1 cellular context compared by ENCODE assay signal in the genomic region with DNA sequence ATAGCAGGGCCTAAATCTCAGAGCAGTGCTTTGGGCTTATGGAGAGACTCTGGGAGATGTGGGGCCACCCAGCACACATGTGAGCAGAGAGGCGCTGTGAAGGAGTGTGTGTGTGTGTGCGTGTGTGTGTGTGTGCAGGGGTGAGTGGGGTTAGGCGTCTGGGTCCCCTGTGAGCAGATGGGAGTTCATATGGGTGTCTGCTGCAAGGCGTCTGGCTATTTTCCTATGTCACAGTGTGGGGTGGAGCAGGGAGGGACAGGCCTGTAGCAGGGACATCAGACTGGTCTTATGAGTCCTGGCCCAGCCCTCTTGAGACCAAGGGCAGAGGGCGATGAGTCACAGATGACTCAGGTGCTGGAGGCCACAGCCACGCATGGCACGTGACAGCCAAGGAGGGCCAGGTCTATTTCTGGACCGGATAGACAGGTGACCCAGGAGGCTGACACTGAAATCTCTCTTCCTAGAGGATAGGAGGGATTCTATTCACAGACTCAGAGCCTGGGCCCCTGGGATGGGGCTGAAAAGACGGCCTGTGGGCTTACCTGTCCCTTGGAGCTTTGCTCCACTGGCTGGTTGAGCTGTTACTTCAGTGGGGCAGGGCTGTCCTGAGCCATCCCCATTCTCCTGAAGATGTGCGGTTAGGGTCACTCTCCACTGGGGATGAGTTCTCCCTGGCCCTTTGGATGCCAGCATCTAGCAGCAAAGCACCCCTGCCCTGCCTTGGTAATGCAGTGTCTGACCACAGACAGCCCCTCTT.
TF ChIP-seq lines count a peak whose summit lies in the region.

No MANE protein-coding gene starts in this region.

TF ChIP-seq in K562, 482 proteins besides CTCF, POLR2A, EP300 and RAD21 (continued from another document and continues in another):
- peak; percentile 90; the same call in 1 of the 2 replicates for TF ChIP-seq GATAD2A (IDR thresholded peaks at IDR 0.05)
- no peak for TF ChIP-seq SRSF7 (optimal IDR thresholded peaks at IDR 0.05; ENCODE audit: low read depth, low read length)
- no peak for TF ChIP-seq CREB3 (tag; conservative IDR thresholded peaks at IDR 0.05; ENCODE audit: low read depth)
- TF ChIP-seq CBX5 (IDR thresholded peaks at IDR 0.05; ENCODE audit: borderline replicate concordance, low read depth) = no peak
- no peak for TF ChIP-seq ZNF184 (CRISPR knock-in tag; IDR thresholded peaks at IDR 0.05)
- TF ChIP-seq NR4A1 (CRISPR knock-in tag; IDR thresholded peaks at IDR 0.05) = no peak
- TF ChIP-seq NR4A1 (tag; IDR thresholded peaks at IDR 0.05) = no peak; the same call in 1 of the 2 replicates
- peak in 1 of 2 experiments; percentile 93; a peak in 2 of 4 replicates for TF ChIP-seq ZNF318 (IDR thresholded peaks at IDR 0.05; ENCODE audit: borderline replicate concordance in 1 of 2, low read depth in 1 of 2)
- TF ChIP-seq NCOA2 (IDR thresholded peaks at IDR 0.05; ENCODE audit: partially characterized antibody in 2 of 2) = no peak
- peak; percentile 16; the same call in 1 of the 2 replicates for TF ChIP-seq LCOR (CRISPR knock-in tag; IDR thresholded peaks at IDR 0.05)
- peak; percentile 79; the same call in 1 of the 2 replicates for TF ChIP-seq BACH1 (tag; IDR thresholded peaks at IDR 0.05)
- no peak for TF ChIP-seq ZBTB17 (CRISPR knock-in tag; IDR thresholded peaks at IDR 0.05)
- no peak for TF ChIP-seq ZFP91 (CRISPR knock-in tag; IDR thresholded peaks at IDR 0.05)
- TF ChIP-seq ETV6 (IDR thresholded peaks at IDR 0.05; ENCODE audit: borderline replicate concordance in 1 of 2, low read depth in 2 of 2, low read length in 1 of 2) = no peak
- no peak for TF ChIP-seq ETV6 (CRISPR knock-in tag; IDR thresholded peaks at IDR 0.05; ENCODE audit: borderline replicate concordance)
- TF ChIP-seq, protein P1, sequence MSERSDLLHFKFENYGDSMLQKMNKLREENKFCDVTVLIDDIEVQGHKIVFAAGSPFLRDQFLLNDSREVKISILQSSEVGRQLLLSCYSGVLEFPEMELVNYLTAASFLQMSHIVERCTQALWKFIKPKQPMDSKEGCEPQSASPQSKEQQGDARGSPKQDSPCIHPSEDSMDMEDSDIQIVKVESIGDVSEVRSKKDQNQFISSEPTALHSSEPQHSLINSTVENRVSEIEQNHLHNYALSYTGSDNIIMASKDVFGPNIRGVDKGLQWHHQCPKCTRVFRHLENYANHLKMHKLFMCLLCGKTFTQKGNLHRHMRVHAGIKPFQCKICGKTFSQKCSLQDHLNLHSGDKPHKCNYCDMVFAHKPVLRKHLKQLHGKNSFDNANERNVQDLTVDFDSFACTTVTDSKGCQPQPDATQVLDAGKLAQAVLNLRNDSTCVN (CRISPR knock-in tag; IDR thresholded peaks at IDR 0.05) = peak; percentile 75; the same call in 1 of the 2 replicates
- TF ChIP-seq, protein P2, sequence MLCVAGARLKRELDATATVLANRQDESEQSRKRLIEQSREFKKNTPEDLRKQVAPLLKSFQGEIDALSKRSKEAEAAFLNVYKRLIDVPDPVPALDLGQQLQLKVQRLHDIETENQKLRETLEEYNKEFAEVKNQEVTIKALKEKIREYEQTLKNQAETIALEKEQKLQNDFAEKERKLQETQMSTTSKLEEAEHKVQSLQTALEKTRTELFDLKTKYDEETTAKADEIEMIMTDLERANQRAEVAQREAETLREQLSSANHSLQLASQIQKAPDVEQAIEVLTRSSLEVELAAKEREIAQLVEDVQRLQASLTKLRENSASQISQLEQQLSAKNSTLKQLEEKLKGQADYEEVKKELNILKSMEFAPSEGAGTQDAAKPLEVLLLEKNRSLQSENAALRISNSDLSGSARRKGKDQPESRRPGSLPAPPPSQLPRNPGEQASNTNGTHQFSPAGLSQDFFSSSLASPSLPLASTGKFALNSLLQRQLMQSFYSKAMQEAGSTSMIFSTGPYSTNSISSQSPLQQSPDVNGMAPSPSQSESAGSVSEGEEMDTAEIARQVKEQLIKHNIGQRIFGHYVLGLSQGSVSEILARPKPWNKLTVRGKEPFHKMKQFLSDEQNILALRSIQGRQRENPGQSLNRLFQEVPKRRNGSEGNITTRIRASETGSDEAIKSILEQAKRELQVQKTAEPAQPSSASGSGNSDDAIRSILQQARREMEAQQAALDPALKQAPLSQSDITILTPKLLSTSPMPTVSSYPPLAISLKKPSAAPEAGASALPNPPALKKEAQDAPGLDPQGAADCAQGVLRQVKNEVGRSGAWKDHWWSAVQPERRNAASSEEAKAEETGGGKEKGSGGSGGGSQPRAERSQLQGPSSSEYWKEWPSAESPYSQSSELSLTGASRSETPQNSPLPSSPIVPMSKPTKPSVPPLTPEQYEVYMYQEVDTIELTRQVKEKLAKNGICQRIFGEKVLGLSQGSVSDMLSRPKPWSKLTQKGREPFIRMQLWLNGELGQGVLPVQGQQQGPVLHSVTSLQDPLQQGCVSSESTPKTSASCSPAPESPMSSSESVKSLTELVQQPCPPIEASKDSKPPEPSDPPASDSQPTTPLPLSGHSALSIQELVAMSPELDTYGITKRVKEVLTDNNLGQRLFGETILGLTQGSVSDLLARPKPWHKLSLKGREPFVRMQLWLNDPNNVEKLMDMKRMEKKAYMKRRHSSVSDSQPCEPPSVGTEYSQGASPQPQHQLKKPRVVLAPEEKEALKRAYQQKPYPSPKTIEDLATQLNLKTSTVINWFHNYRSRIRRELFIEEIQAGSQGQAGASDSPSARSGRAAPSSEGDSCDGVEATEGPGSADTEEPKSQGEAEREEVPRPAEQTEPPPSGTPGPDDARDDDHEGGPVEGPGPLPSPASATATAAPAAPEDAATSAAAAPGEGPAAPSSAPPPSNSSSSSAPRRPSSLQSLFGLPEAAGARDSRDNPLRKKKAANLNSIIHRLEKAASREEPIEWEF (CRISPR knock-in tag; IDR thresholded peaks at IDR 0.05) = no peak
- TF ChIP-seq ZNF780A (CRISPR knock-in tag; IDR thresholded peaks at IDR 0.05) = no peak
- TF ChIP-seq, protein P3, sequence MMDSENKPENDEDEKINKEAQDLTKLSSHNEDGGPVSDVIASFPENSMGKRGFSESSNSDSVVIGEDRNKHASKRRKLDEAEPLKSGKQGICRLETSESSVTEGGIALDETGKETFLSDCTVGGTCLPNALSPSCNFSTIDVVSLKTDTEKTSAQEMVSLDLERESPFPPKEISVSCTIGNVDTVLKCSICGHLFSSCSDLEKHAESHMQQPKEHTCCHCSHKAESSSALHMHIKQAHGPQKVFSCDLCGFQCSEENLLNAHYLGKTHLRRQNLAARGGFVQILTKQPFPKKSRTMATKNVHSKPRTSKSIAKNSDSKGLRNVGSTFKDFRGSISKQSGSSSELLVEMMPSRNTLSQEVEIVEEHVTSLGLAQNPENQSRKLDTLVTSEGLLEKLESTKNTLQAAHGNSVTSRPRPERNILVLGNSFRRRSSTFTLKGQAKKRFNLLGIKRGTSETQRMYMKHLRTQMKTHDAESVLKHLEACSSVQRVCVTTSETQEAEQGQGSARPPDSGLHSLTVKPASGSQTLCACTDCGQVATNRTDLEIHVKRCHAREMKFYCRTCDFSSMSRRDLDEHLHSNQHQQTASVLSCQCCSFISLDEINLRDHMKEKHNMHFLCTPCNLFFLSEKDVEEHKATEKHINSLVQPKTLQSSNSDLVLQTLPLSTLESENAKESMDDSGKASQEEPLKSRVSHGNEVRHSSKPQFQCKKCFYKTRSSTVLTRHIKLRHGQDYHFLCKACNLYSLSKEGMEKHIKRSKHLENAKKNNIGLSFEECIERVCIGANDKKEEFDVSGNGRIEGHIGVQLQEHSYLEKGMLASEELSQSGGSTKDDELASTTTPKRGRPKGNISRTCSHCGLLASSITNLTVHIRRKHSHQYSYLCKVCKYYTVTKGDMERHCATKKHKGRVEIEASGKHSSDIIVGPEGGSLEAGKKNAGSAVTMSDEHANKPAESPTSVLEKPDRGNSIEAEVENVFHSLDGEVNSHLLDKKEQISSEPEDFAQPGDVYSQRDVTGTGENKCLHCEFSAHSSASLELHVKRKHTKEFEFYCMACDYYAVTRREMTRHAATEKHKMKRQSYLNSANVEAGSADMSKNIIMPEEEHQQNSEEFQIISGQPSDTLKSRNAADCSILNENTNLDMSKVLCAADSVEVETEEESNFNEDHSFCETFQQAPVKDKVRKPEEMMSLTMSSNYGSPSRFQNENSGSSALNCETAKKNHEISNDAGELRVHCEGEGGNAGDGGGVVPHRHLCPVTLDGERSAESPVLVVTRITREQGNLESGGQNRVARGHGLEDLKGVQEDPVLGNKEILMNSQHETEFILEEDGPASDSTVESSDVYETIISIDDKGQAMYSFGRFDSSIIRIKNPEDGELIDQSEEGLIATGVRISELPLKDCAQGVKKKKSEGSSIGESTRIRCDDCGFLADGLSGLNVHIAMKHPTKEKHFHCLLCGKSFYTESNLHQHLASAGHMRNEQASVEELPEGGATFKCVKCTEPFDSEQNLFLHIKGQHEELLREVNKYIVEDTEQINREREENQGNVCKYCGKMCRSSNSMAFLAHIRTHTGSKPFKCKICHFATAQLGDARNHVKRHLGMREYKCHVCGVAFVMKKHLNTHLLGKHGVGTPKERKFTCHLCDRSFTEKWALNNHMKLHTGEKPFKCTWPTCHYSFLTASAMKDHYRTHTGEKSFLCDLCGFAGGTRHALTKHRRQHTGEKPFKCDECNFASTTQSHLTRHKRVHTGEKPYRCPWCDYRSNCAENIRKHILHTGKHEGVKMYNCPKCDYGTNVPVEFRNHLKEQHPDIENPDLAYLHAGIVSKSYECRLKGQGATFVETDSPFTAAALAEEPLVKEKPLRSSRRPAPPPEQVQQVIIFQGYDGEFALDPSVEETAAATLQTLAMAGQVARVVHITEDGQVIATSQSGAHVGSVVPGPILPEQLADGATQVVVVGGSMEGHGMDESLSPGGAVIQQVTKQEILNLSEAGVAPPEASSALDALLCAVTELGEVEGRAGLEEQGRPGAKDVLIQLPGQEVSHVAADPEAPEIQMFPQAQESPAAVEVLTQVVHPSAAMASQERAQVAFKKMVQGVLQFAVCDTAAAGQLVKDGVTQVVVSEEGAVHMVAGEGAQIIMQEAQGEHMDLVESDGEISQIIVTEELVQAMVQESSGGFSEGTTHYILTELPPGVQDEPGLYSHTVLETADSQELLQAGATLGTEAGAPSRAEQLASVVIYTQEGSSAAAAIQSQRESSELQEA (IDR thresholded peaks at IDR 0.05; ENCODE audit: low read depth) = no peak
- 0 out of 2 replicates have a peak, but pooled peaks have one; percentile 52 for TF ChIP-seq MBD2 (IDR thresholded peaks at IDR 0.05; ENCODE audit: borderline replicate concordance, low read depth)
